13 cellular contexts compared by ENCODE assay signal in the genomic region with DNA sequence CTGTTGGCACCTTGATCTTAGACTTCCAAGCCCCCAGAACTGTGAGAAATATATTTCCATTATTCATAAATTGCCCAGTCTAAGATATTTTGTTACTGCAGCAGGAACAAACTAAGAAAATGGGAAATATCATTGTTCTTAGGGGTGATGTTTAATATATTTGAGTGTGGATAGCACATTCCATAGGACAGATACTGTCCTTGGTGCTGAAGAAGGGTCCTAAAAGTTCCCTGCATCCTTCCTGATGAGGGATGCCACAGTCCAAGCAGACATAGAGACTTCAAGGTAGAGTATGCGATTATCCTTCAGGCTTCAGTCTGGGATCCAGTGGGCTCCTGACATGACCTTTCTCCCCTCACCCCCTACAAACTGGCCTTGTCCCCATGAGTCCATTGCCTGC.
"Had no signal": no experiment of that assay in that cellular context is flagged by ENCODE, and none has a peak within 500 bp of the region (broad histone marks: within the 10 kb centered on the region; RNA-seq: fewer than 3 reads in every experiment).

No MANE protein-coding gene starts in this region.

- DNase-seq: activated CD4-positive, alpha-beta T cell treated with anti-CD3 and anti-CD28 coated beads, Interleukin-2, amount 50 U/mL, for 1 hour; activated CD8-positive, alpha-beta memory T cell treated with anti-CD3 and anti-CD28 coated beads for 24 hours; activated naive CD4-positive, alpha-beta T cell treated with Interleukin-2 at 50 U/mL for 16 hours; lower lobe of right lung; retina; stimulated activated CD4-positive, alpha-beta T cell treated with anti-CD3 and anti-CD28 coated beads, Interleukin-15, amount 100 ng/mL, for 24 hours; stimulated activated CD4-positive, alpha-beta T cell treated with anti-CD3 and anti-CD28 coated beads, Interleukin-4, amount 100 ng/mL, for 1 hour; stimulated activated naive B cell treated with anti-CD40 and anti-IgM and Interleukin-4, amounts not matched to agents 10 μg/mL and 1 μg/mL and 100 μg/mL, for 72 hours; tibial artery had no signal

- FAIRE-seq: astrocyte, bronchial epithelial cell had no signal

- H3K4me3 ChIP-seq: lower lobe of right lung, skin epidermis, tibial artery, vagina had no signal
